ENCODE assay signal across 1 cellular context in the genomic region with DNA sequence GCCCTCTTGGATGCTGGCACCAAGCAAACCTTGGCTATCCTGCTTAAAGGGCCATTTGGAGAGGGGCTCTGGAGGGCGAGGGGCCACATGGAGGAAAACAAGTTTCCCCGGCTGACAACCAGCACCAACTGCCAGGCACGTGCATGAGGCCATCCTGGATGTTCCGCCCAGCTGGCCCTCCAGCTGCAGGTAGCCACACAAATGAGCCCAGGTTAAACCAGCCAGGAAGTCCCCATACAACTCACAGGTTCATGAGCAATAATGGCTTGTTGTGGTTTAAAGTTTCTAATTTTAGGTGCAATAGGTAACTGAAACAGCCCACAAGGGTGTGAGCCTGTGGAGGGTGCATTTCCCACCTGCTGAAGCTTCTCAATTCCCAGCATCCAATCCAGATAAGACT.
TF ChIP-seq lines count a peak whose summit lies in the region.

No MANE protein-coding gene starts in this region.

TF ChIP-seq in GM12878, 131 proteins besides CTCF, POLR2A, EP300 and RAD21 (continued from another document):
- TF ChIP-seq, protein P1, sequence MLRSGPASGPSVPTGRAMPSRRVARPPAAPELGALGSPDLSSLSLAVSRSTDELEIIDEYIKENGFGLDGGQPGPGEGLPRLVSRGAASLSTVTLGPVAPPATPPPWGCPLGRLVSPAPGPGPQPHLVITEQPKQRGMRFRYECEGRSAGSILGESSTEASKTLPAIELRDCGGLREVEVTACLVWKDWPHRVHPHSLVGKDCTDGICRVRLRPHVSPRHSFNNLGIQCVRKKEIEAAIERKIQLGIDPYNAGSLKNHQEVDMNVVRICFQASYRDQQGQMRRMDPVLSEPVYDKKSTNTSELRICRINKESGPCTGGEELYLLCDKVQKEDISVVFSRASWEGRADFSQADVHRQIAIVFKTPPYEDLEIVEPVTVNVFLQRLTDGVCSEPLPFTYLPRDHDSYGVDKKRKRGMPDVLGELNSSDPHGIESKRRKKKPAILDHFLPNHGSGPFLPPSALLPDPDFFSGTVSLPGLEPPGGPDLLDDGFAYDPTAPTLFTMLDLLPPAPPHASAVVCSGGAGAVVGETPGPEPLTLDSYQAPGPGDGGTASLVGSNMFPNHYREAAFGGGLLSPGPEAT (IDR thresholded peaks at IDR 0.05; ENCODE audit: low read depth): peak; percentile 87
- TF ChIP-seq JUNB (IDR thresholded peaks at IDR 0.05) (peak; percentile 24; the same call in 1 of the 2 replicates), TCF12 (IDR thresholded peaks at IDR 0.05; ENCODE audit: low read depth, low read length) (peak; percentile 96), IKZF2 (IDR thresholded peaks at IDR 0.05) (peak; percentile 93 to 95), ZNF687 (IDR thresholded peaks at IDR 0.05) (peak; percentile 74), MEF2A (IDR thresholded peaks at IDR 0.05; ENCODE audit: insufficient read depth, low read depth, low read length) (peak; percentile 63; the same call in 1 of the 2 replicates), BCL11A (IDR thresholded peaks at IDR 0.05; ENCODE audit: low read depth, low read length) (0 out of 2 replicates have a peak, but pooled peaks have one; percentile 28)
